In the genomic region with DNA sequence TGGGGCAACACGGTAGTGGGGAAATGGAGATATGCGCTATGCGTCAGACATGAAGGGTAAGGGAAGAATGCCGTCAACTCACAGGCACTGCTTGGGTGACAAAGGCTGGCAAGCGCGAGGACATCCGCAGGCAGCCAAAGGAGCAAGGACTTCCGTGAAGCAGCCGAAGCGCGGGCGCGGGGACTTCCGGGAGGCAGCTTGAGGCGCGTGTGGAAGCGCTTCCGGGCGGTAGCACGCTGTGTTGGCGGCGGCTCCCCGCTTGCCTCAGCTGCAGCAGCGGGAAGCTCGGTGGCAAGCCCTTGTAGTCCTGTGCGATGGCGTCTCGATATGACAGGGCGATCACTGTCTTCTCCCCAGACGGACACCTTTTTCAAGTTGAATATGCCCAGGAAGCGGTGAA, we compare ENCODE assay signal across 9 cellular contexts. TPM values are rescaled to one million over a fixed set of nuclear protein-coding genes. Genes with fewer than 3 reads are reported as not detected.
DNase-seq lines count a peak whose midpoint lies in the region.
"Had no signal": no experiment of that assay in that cellular context is flagged by ENCODE, and none has a peak within 500 bp of the region (broad histone marks: within the 10 kb centered on the region; RNA-seq: fewer than 3 reads in every experiment).

A gene (plus strand): TSS at position 218 of the 400 bp plus-strand sequence. CDS start 97 bp downstream, at position 315.

- WGBS in mesenchymal stem cell, result 65% methylated on average over 31 of the region's 31 CpGs
- WGBS in thymus, result 78% methylated on average over 31 of the region's 31 CpGs

- H3K27me3 ChIP-seq in mesenchymal stem cell (ENCODE audit: control insufficient read depth in 1 of 2, insufficient read depth in 1 of 2, low read length in 2 of 2), result no peaks in the 10 kb centered on the region
- H3K27me3 ChIP-seq in thymus (ENCODE audit: control insufficient read depth, insufficient read depth), result no peaks in the 10 kb centered on the region

- no peak within 1 kb of the TSS for H3K23ac ChIP-seq in mesenchymal stem cell (ENCODE audit: low read length in 2 of 2)

- no peak within 1 kb of the TSS for H2BK5ac ChIP-seq in mesenchymal stem cell (ENCODE audit: low read depth, low read length, poor library complexity, severe bottlenecking)

- no peaks in the 10 kb centered on the region for H3K79me1 ChIP-seq in mesenchymal stem cell (replicated peaks; ENCODE audit: low read length, poor library complexity, severe bottlenecking)

- peaks cover 4% of the 10 kb centered on the region for H3K4me1 ChIP-seq in mesenchymal stem cell (ENCODE audit: control insufficient read depth, insufficient read depth, low read depth, low read length)
- no peaks in the 10 kb centered on the region for H3K4me1 ChIP-seq in thymus (ENCODE audit: control insufficient read depth, insufficient read depth, low read length)

- no peak within 1 kb of the TSS for H3K4ac ChIP-seq in mesenchymal stem cell (ENCODE audit: low read depth in 1 of 2, low read length in 2 of 2)

- H3K4me3 ChIP-seq in mesenchymal stem cell (ENCODE audit: insufficient read depth in 1 of 2, low read depth in 1 of 2, low read length in 2 of 2), result peak within 1 kb of the TSS in 1 of 2 experiments; percentile 63
- peak within 1 kb of the TSS; percentile 27 for H3K4me3 ChIP-seq in thymus (ENCODE audit: low read length)

- DNase-seq in activated T-cell treated with anti-CD3 and anti-CD28 coated beads for 1 hour (ENCODE audit: low read depth) (peak; percentile 19), activated T-cell treated with anti-CD3 and anti-CD28 coated beads for 4 hours (no peak), mesenchymal stem cell (no peak), NCI-H2107 (lab: John Stamatoyannopoulos, UW) (no peak), NCI-H2081 (lab: John Stamatoyannopoulos, UW) (no peak), C1 segment of cervical spinal cord (lab: John Stamatoyannopoulos, UW) (no peak)
- peak; percentile 82 for DNase-seq in activated effector memory CD4-positive, alpha-beta T cell treated with anti-CD3 and anti-CD28 coated beads, Interleukin-2, amount 50 U/mL, for 16 hours

- H3K27ac ChIP-seq in mesenchymal stem cell (ENCODE audit: low read length, poor library complexity, severe bottlenecking) (no peak within 1 kb of the TSS), thymus (ENCODE audit: low read depth) (no peak within 1 kb of the TSS)
- H3K27ac ChIP-seq: 22Rv1 had no signal

- H4K91ac ChIP-seq in mesenchymal stem cell (ENCODE audit: low read length), result peak within 1 kb of the TSS; percentile 68

- peaks cover 4% of the 10 kb centered on the region for H3K9me3 ChIP-seq in mesenchymal stem cell (ENCODE audit: control insufficient read depth, low read length)
- no peaks in the 10 kb centered on the region for H3K9me3 ChIP-seq in thymus (ENCODE audit: control insufficient read depth)

- H2BK15ac ChIP-seq in mesenchymal stem cell (ENCODE audit: low read depth, poor library complexity, severe bottlenecking), result no peak within 1 kb of the TSS

- no peaks in the 10 kb centered on the region for H3K36me3 ChIP-seq in mesenchymal stem cell (ENCODE audit: control insufficient read depth in 1 of 2, insufficient read depth in 2 of 2, low read depth in 1 of 2, low read length in 2 of 2)
- no peaks in the 10 kb centered on the region for H3K36me3 ChIP-seq in thymus (ENCODE audit: control insufficient read depth, insufficient read depth)

- peak within 1 kb of the TSS; percentile 43 for H2AFZ ChIP-seq in mesenchymal stem cell (ENCODE audit: low read depth, low read length)

- H3K14ac ChIP-seq in mesenchymal stem cell (ENCODE audit: low read length in 2 of 2), result no peak within 1 kb of the TSS

- H2AK5ac ChIP-seq in mesenchymal stem cell (ENCODE audit: low read length, severe bottlenecking), result no peak within 1 kb of the TSS

- H3K4me2 ChIP-seq in mesenchymal stem cell (ENCODE audit: low read length, poor library complexity, severe bottlenecking), result no peak within 1 kb of the TSS

- peak within 1 kb of the TSS; percentile 75 for H4K8ac ChIP-seq in mesenchymal stem cell (ENCODE audit: low read length)

- H2BK120ac ChIP-seq in mesenchymal stem cell (ENCODE audit: low read depth, low read length), result no peak within 1 kb of the TSS

- H2BK12ac ChIP-seq in mesenchymal stem cell (ENCODE audit: low read length in 2 of 2), result no peak within 1 kb of the TSS

- H3K18ac ChIP-seq in mesenchymal stem cell (ENCODE audit: low read depth in 1 of 2, low read length in 2 of 2), result no peak within 1 kb of the TSS

- H3K9ac ChIP-seq in mesenchymal stem cell (ENCODE audit: low read length), result no peak within 1 kb of the TSS

RNA-seq across cellular contexts. Expression of the gene that starts here (rescaled TPM):
- not detected for polyA plus RNA-seq in mesenchymal stem cell (2013, experiment 1 of 2)
- polyA plus RNA-seq in mesenchymal stem cell (2013, experiment 2 of 2), result not detected
- polyA plus RNA-seq in thymus, result 0.84 TPM

Comparison
In these comparisons a context has a peak if more than half of its experiments do, and no peak if none do; other contexts are left out.
1. DNase-seq: peak in activated T-cell treated with anti-CD3 and anti-CD28 coated beads for 1 hour (single experiment) and activated effector memory CD4-positive, alpha-beta T cell treated with anti-CD3 and anti-CD28 coated beads, Interleukin-2, amount 50 U/mL, for 16 hours (single experiment); none in activated T-cell treated with anti-CD3 and anti-CD28 coated beads for 4 hours (single experiment), mesenchymal stem cell (single experiment), NCI-H2107 (single experiment), NCI-H2081 (0 of 2) and C1 segment of cervical spinal cord (0 of 14).